21 cellular contexts compared by ENCODE assay signal in genomic region chr18:8893221-8893620, GRCh38.
DNase-seq lines count a peak whose midpoint lies in the region; ATAC-seq, FAIRE-seq and TF ChIP-seq lines count a peak whose summit lies in the region.
"Had no signal": no experiment of that assay in that cellular context is flagged by ENCODE, and none has a peak within 500 bp of the region (broad histone marks: within the 10 kb centered on the region; RNA-seq: fewer than 3 reads in every experiment).

No MANE protein-coding gene starts in this region.

- no peak overlapping the region for H2AK5ac ChIP-seq in H9 (ENCODE audit: insufficient read length, low read length)
- no peak overlapping the region for H2AK5ac ChIP-seq in mesendoderm (ENCODE audit: low read length)

- TF ChIP-seq POLR2A in A549 (IDR thresholded peaks at IDR 0.05; ENCODE audit: low read length): no peak

- H3K4me3 Mint-ChIP-seq in H9: no peak overlapping the region
- H3K4me3 Mint-ChIP-seq: CD4-positive, CD25-positive, alpha-beta regulatory T cell had no signal

- H4K91ac ChIP-seq in H9 (ENCODE audit: insufficient read length, low read depth, low read length): no peak overlapping the region

- H3K23ac ChIP-seq in H9 (ENCODE audit: insufficient read length, low read depth, low read length) (no peak overlapping the region), mesendoderm (ENCODE audit: low read length) (no peak overlapping the region)

- no peak overlapping the region; the same call in 1 of the 2 replicates for H2BK15ac ChIP-seq in H9 (ENCODE audit: low read depth, low read length)
- peak overlapping the region; percentile 64 for H2BK15ac ChIP-seq in mesendoderm (replicated peaks; ENCODE audit: low read depth)

- TF ChIP-seq CTCF in A549 (IDR thresholded peaks at IDR 0.05): no peak
- no peak for TF ChIP-seq CTCF in H9 (conservative IDR thresholded peaks at IDR 0.05)
- TF ChIP-seq CTCF in Panc1 (IDR thresholded peaks at IDR 0.05): no peak

- peaks cover 7 to 19% (median 15%) of the 10 kb centered on the region in 3 experiments for H3K36me3 Mint-ChIP-seq in H9 (ENCODE audit: insufficient read depth in 1 of 3, low read depth in 3 of 3)
- H3K36me3 Mint-ChIP-seq: CD4-positive, CD25-positive, alpha-beta regulatory T cell had no signal

- H2BK5ac ChIP-seq in H9 (ENCODE audit: insufficient read length, low read length): no peak overlapping the region
- H2BK5ac ChIP-seq in mesendoderm (ENCODE audit: low read length): no peak overlapping the region

- H2BK12ac ChIP-seq in H9 (ENCODE audit: insufficient read length, low read depth, low read length): no peak overlapping the region

- H3K56ac ChIP-seq in H9 (ENCODE audit: insufficient read length, low read depth, low read length): no peak overlapping the region
- no peak overlapping the region for H3K56ac ChIP-seq in mesendoderm (ENCODE audit: low read length)

- H3K4me1 ChIP-seq in A549 (peaks cover 28% of the 10 kb centered on the region), H9 (ENCODE audit: insufficient read depth, low read length) (peaks cover 3% of the 10 kb centered on the region; the same call in 1 of the 2 replicates), Panc1 (ENCODE audit: control insufficient read depth, insufficient read depth, low read length) (peaks cover 5% of the 10 kb centered on the region; the same call in 1 of the 2 replicates), mesendoderm (ENCODE audit: control insufficient read depth, low read depth, low read length) (peaks cover 4% of the 10 kb centered on the region)
- H3K4me1 ChIP-seq: BE2C had no signal

- no peaks in the 10 kb centered on the region for H3K79me2 ChIP-seq in H9 (ENCODE audit: insufficient read depth, low read length)
- H3K79me2 ChIP-seq in mesendoderm (ENCODE audit: control insufficient read depth, insufficient read depth, low read length): no peaks in the 10 kb centered on the region

- H2BK20ac ChIP-seq in H9 (ENCODE audit: low read depth, low read length, poor library complexity, severe bottlenecking): peak overlapping the region; percentile 79

- no peaks in the 10 kb centered on the region for H4K20me1 ChIP-seq in H9 (ENCODE audit: control insufficient read depth, insufficient read depth, insufficient read length)

- H2BK120ac ChIP-seq in H9 (ENCODE audit: low read depth, low read length, poor library complexity, severe bottlenecking): no peak overlapping the region
- H2BK120ac ChIP-seq in mesendoderm (ENCODE audit: low read depth, low read length): peak overlapping the region; percentile 79

- no peaks in the 10 kb centered on the region for H3K27me3 Mint-ChIP-seq in H9 (ENCODE audit: low read depth)

- H3K36me3 ChIP-seq in Panc1 (ENCODE audit: control insufficient read depth, insufficient read depth, low read length) (no peaks in the 10 kb centered on the region), mesendoderm (ENCODE audit: control insufficient read depth, insufficient read depth, low read length) (no peaks in the 10 kb centered on the region)
- H3K36me3 ChIP-seq: BE2C had no signal

- H3T11ph ChIP-seq in H9 (ENCODE audit: low read length): no peak overlapping the region

- no peaks in the 10 kb centered on the region for H3K23me2 ChIP-seq in H9 (ENCODE audit: insufficient read length, low read depth, low read length, poor library complexity, severe bottlenecking)

- H3K27me3 ChIP-seq in H9 (ENCODE audit: insufficient read depth, low read length): no peaks in the 10 kb centered on the region
- no peaks in the 10 kb centered on the region for H3K27me3 ChIP-seq in Panc1 (ENCODE audit: control insufficient read depth, insufficient read depth, low read length)
- H3K27me3 ChIP-seq in mesendoderm (ENCODE audit: insufficient read depth, low read length, poor library complexity): no peaks in the 10 kb centered on the region
- H3K27me3 ChIP-seq: BE2C had no signal

- peaks cover 10 to 16% of the 10 kb centered on the region in 2 experiments for H3K4me1 Mint-ChIP-seq in H9
- H3K4me1 Mint-ChIP-seq: CD4-positive, CD25-positive, alpha-beta regulatory T cell had no signal

- H4K5ac ChIP-seq in H9 (ENCODE audit: insufficient read length, low read depth, low read length): no peak overlapping the region
- no peak overlapping the region for H4K5ac ChIP-seq in mesendoderm (ENCODE audit: low read length)

- 100% methylated on average over 2 of the region's 2 CpGs for WGBS in A549 (ENCODE audit: missing lambda C conversion rate)
- no CpG with 5 or more reads among the region's 2 CpGs for WGBS in H9 (ENCODE audit: extremely low coverage, insufficient read length, low lambda C conversion rate)
- no CpG with 5 or more reads among the region's 2 CpGs for WGBS in mesendoderm (ENCODE audit: extremely low coverage, insufficient coverage, low lambda C conversion rate)

- no peak overlapping the region for H3K9ac ChIP-seq in H9 (ENCODE audit: extremely low read depth, insufficient read length, low read length)
- no peak overlapping the region for H3K9ac ChIP-seq in mesendoderm (ENCODE audit: low read length)

- peaks cover 11% of the 10 kb centered on the region; the same call in 1 of the 3 replicates for H3K9me3 ChIP-seq in A549
- H3K9me3 ChIP-seq in H9 (ENCODE audit: control insufficient read depth, low read depth, low read length): no peaks in the 10 kb centered on the region
- H3K9me3 ChIP-seq in Panc1 (ENCODE audit: control insufficient read depth, insufficient read depth, low read depth, low read length): peaks cover 10% of the 10 kb centered on the region; the same call in 1 of the 2 replicates
- H3K9me3 ChIP-seq: BE2C had no signal

- TF ChIP-seq EP300 in A549 (IDR thresholded peaks at IDR 0.05): no peak

- no peak overlapping the region for H3K14ac ChIP-seq in H9 (ENCODE audit: insufficient read depth, low read length)

- H3K27ac Mint-ChIP-seq in H9: no peak overlapping the region
- H3K27ac Mint-ChIP-seq: CD4-positive, CD25-positive, alpha-beta regulatory T cell had no signal

- TF ChIP-seq RAD21 in A549 (conservative IDR thresholded peaks at IDR 0.05 in 1 of 2, IDR thresholded peaks at IDR 0.05 in 1 of 2): no peak

- no peak overlapping the region for H4K8ac ChIP-seq in H9 (replicated peaks; ENCODE audit: insufficient read length, low read depth, low read length)
- H4K8ac ChIP-seq in mesendoderm (ENCODE audit: low read depth, low read length): peak overlapping the region; percentile 8

- in situ Hi-C loops in Panc1 (cut with HindIII; ENCODE audit: low pct_unique_long_range_greater_than_20kb, low sequenced_read_pairs): no loop called here

- CTCF ChIA-PET in A549 (lab: Yijun Ruan, JAX): interaction anchor here (0.6 to 1.2 kb wide), 2 partner anchors 28 to 110 kb away, joined by 3 read pairs; no protein-coding TSS in a partner anchor
- CTCF ChIA-PET in Panc1 (lab: Charles Lee): no interaction called here

- FAIRE-seq in A549 (lab: Jason Lieb, UNC): no peak
- FAIRE-seq: D721Med, H54 had no signal

- no peak for ATAC-seq in A549
- ATAC-seq in Panc1: no peak
- ATAC-seq in HG03354 (IDR thresholded peaks at IDR 0.05; ENCODE audit: poor library complexity, severe bottlenecking, unreplicated experiment): no peak
- no peak for ATAC-seq in HG02870 (IDR thresholded peaks at IDR 0.05; ENCODE audit: unreplicated experiment)

- H3K4me2 ChIP-seq in A549: no peak overlapping the region
- H3K4me2 ChIP-seq in H9 (ENCODE audit: insufficient read depth, insufficient read length, low read length): no peak overlapping the region
- H3K4me2 ChIP-seq in mesendoderm (ENCODE audit: low read length): no peak overlapping the region

- H3K27ac ChIP-seq in A549: peak overlapping the region; percentile 79 to 85; a peak in 3 of 6 replicates
- no peak overlapping the region for H3K27ac ChIP-seq in H9 (ENCODE audit: insufficient read length, low read depth, low read length)
- H3K27ac ChIP-seq in Panc1 (ENCODE audit: low read length): 0 out of 2 replicates have a peak overlapping the region, but pooled peaks have one; percentile 5
- H3K27ac ChIP-seq in mesendoderm (ENCODE audit: low read depth, low read length): no peak overlapping the region
- H3K27ac ChIP-seq: HL-60 had no signal

- intact Hi-C loops in Panc1 (cut with micrococcal nuclease; ENCODE audit: unreplicated experiment): no loop called here

- H3K4me3 ChIP-seq in A549: no peak overlapping the region
- no peak overlapping the region for H3K4me3 ChIP-seq in Panc1 (ENCODE audit: low read depth in 2 of 2, low read length in 2 of 2)
- H3K4me3 ChIP-seq in mesendoderm (ENCODE audit: low read length): no peak overlapping the region

- H3K18ac ChIP-seq in H9 (ENCODE audit: insufficient read length, low read depth, low read length) (no peak overlapping the region), mesendoderm (ENCODE audit: low read length) (peak overlapping the region; percentile 72)

- BruUV-seq in Panc1 (replicated peaks; lab: Mats Ljungman, UMichigan): no TSS peak

- no peak for DNase-seq in A549 (ENCODE audit: low read depth in 1 of 2, low spot score in 1 of 2)
- no peak for DNase-seq in H9
- DNase-seq in Panc1 (ENCODE audit: low read depth, low spot score): no peak
- DNase-seq in mesendoderm: no peak
- no peak for DNase-seq in A172 (ENCODE audit: low spot score)
- no peak for DNase-seq in GM03348 (ENCODE audit: low spot score)
- DNase-seq: 8988T; ACHN; BE2C; C1 segment of cervical spinal cord; Caco-2; CD4-positive, CD25-positive, alpha-beta regulatory T cell; DMS79; GDM1; Karpas-422; KBM-7 had no signal

- H2AFZ ChIP-seq in H9 (ENCODE audit: low read length): no peak overlapping the region

- H3K4ac ChIP-seq in H9 (ENCODE audit: low read depth, low read length) (no peak overlapping the region), mesendoderm (ENCODE audit: low read depth, low read length) (peak overlapping the region; percentile 16)

- POLR2A ChIA-PET in A549 (lab: Yijun Ruan, JAX) (no interaction called here), Panc1 (lab: Charles Lee) (no interaction called here)

- H3K9me3 Mint-ChIP-seq in H9: peaks cover 11 to 14% of the 10 kb centered on the region in 2 experiments

- H3K79me1 ChIP-seq in H9 (ENCODE audit: insufficient read depth, low read depth, low read length, poor library complexity, severe bottlenecking) (no peaks in the 10 kb centered on the region), mesendoderm (ENCODE audit: low read length) (no peaks in the 10 kb centered on the region)

TF ChIP-seq in A549, 52 proteins besides CTCF, POLR2A, EP300 and RAD21 (continues in another document):
- TF ChIP-seq KDM1A (IDR thresholded peaks at IDR 0.05; ENCODE audit: low read depth): no peak
- no peak for TF ChIP-seq BHLHE40 (IDR thresholded peaks at IDR 0.05; ENCODE audit: low read depth, low read length)
- no peak for TF ChIP-seq HOXA7 (CRISPR knock-in tag; IDR thresholded peaks at IDR 0.05)
- TF ChIP-seq, protein P1, sequence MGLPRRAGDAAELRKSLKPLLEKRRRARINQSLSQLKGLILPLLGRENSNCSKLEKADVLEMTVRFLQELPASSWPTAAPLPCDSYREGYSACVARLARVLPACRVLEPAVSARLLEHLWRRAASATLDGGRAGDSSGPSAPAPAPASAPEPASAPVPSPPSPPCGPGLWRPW (IDR thresholded peaks at IDR 0.05): no peak

Comparison
In these comparisons a context has a peak if more than half of its experiments do, and no peak if none do; other contexts are left out.
1. H3K27ac ChIP-seq: peak in A549 (2 of 2) and Panc1 (single experiment); none in H9 (single experiment) and mesendoderm (single experiment).